22 cellular contexts compared by ENCODE assay signal in genomic region chr9:70954607-70955143, GRCh38.
DNase-seq lines count a peak whose midpoint lies in the region; ATAC-seq and TF ChIP-seq lines count a peak whose summit lies in the region.
"Had no signal": no experiment of that assay in that cellular context is flagged by ENCODE, and none has a peak within 500 bp of the region (broad histone marks: within the 10 kb centered on the region; RNA-seq: fewer than 3 reads in every experiment).

No MANE protein-coding gene starts in this region.

- H3K4me3 ChIP-seq in fibroblast of lung (replicated peaks in 1 of 4; ENCODE audit: control extremely low read depth in 1 of 4, insufficient read depth in 1 of 4, low read depth in 3 of 4, low read length in 4 of 4) = no peak overlapping the region
- peak overlapping the region; percentile 36 for H3K4me3 ChIP-seq in osteoblast (ENCODE audit: insufficient read depth, low read length)
- H3K4me3 ChIP-seq in dorsolateral prefrontal cortex = no peak overlapping the region
- no peak overlapping the region for H3K4me3 ChIP-seq in heart right ventricle
- H3K4me3 ChIP-seq: SJCRH30, tibial artery had no signal

- intact Hi-C loops in dorsolateral prefrontal cortex (cut with DNase I) (no loop called here), heart right ventricle (cut with DNase I) (no loop called here)

- H3K4me2 ChIP-seq in fibroblast of lung (ENCODE audit: extremely low read depth, insufficient read depth, low read length) (peak overlapping the region; percentile 54), osteoblast (ENCODE audit: insufficient read depth, low read length) (peak overlapping the region; percentile 40)
- H3K4me2 ChIP-seq: KMS-11 had no signal

- H3K79me2 ChIP-seq in fibroblast of lung (ENCODE audit: control insufficient read depth, insufficient read depth, low read length) = no peaks in the 10 kb centered on the region
- H3K79me2 ChIP-seq in osteoblast (ENCODE audit: insufficient read depth, low read length) = no peaks in the 10 kb centered on the region

- H4K20me1 ChIP-seq in fibroblast of lung (ENCODE audit: control insufficient read depth, extremely low read depth, insufficient read depth, low read length) (no peaks in the 10 kb centered on the region), osteoblast (ENCODE audit: insufficient read depth, low read length) (no peaks in the 10 kb centered on the region)

- no peak for TF ChIP-seq CTCF in fibroblast of lung (conservative IDR thresholded peaks at IDR 0.05 in 1 of 2, IDR thresholded peaks at IDR 0.05 in 1 of 2; ENCODE audit: low read depth in 1 of 2, low read length in 2 of 2)
- TF ChIP-seq CTCF in osteoblast (IDR thresholded peaks at IDR 0.05; ENCODE audit: extremely low read depth, low read depth, low read length) = no peak
- no peak for TF ChIP-seq CTCF in dorsolateral prefrontal cortex (IDR thresholded peaks at IDR 0.05 in 54 of 56, conservative IDR thresholded peaks at IDR 0.05 in 2 of 56; ENCODE audit: low read depth in 1 of 56, partially characterized antibody in 56 of 56)
- TF ChIP-seq CTCF in heart right ventricle (IDR thresholded peaks at IDR 0.05) = no peak

- H3K9ac ChIP-seq in fibroblast of lung (ENCODE audit: insufficient read depth, low read length) = no peak overlapping the region
- H3K9ac ChIP-seq: KMS-11 had no signal

- no peaks in the 10 kb centered on the region for H3K9me3 ChIP-seq in fibroblast of lung (ENCODE audit: control insufficient read depth, insufficient read depth, low read depth, low read length)
- no peaks in the 10 kb centered on the region for H3K9me3 ChIP-seq in osteoblast (ENCODE audit: low read depth, low read length)
- H3K9me3 ChIP-seq in heart right ventricle = no peaks in the 10 kb centered on the region
- H3K9me3 ChIP-seq: SJCRH30, tibial artery had no signal

- H3K27me3 ChIP-seq in fibroblast of lung (ENCODE audit: control insufficient read depth, insufficient read depth, low read length) = no peaks in the 10 kb centered on the region
- no peaks in the 10 kb centered on the region for H3K27me3 ChIP-seq in osteoblast (ENCODE audit: insufficient read depth, low read length)
- no peaks in the 10 kb centered on the region for H3K27me3 ChIP-seq in dorsolateral prefrontal cortex
- H3K27me3 ChIP-seq in heart right ventricle = no peaks in the 10 kb centered on the region
- H3K27me3 ChIP-seq: SJCRH30, tibial artery had no signal

- WGBS in heart right ventricle, 2 donors = 46 to 49% methylated on average over 8 of the region's 8 CpGs

- ATAC-seq in HG03159 (IDR thresholded peaks at IDR 0.05; ENCODE audit: unreplicated experiment) = no peak
- no peak for ATAC-seq in heart right ventricle
- ATAC-seq: esophagus mucosa; stimulated activated memory B cell treated with anti-CD40 and anti-IgM and Interleukin-4, amounts not matched to agents 10 μg/mL and 1 μg/mL and 100 μg/mL, for 72 hours had no signal

- H2AFZ ChIP-seq in fibroblast of lung (ENCODE audit: low read length) = peak overlapping the region; percentile 25
- peak overlapping the region; percentile 29 for H2AFZ ChIP-seq in osteoblast (ENCODE audit: low read length)

- H3K36me3 ChIP-seq in fibroblast of lung (ENCODE audit: control insufficient read depth, insufficient read depth, low read length) (no peaks in the 10 kb centered on the region), osteoblast (ENCODE audit: insufficient read depth, low read length) (no peaks in the 10 kb centered on the region), heart right ventricle (no peaks in the 10 kb centered on the region)
- H3K36me3 ChIP-seq: SJCRH30, tibial artery had no signal

- H3K27ac ChIP-seq in fibroblast of lung (ENCODE audit: insufficient read depth, low read length) = peak overlapping the region; percentile 17
- H3K27ac ChIP-seq in osteoblast (ENCODE audit: low read depth, low read length) = peak overlapping the region; percentile 73
- no peak overlapping the region for H3K27ac ChIP-seq in dorsolateral prefrontal cortex
- no peak overlapping the region for H3K27ac ChIP-seq in heart right ventricle
- H3K27ac ChIP-seq: KMS-11, SJCRH30 had no signal

- DNase-seq in EH (ENCODE audit: low read depth) (peak; percentile 13), NCI-H226 (peak; percentile 50), fibroblast of lung (ENCODE audit: low read depth in 2 of 2) (no peak), osteoblast (ENCODE audit: insufficient read length, low spot score, missing footprints) (no peak), dorsolateral prefrontal cortex (no peak), NCI-H526 treated with DMSO at 0.1 percent for 48 hours (lab: John Stamatoyannopoulos, UW) (no peak), heart right ventricle (no peak)
- DNase-seq: activated CD8-positive, alpha-beta memory T cell treated with anti-CD3 and anti-CD28 coated beads for 24 hours; CD4-positive, alpha-beta memory T cell; H7; hippocampal formation; midbrain; NCI-H1048; NCI-H2081 treated with DMSO at 0.1 percent for 48 hours; retina; stimulated activated CD4-positive, alpha-beta T cell treated with anti-CD3 and anti-CD28 coated beads, Interleukin-15, amount 100 ng/mL, for 24 hours; tibial artery had no signal

- H3K4me1 ChIP-seq in fibroblast of lung (ENCODE audit: control insufficient read depth, extremely low read depth, insufficient read depth, low read length) = peaks cover 8% of the 10 kb centered on the region
- peaks cover 46% of the 10 kb centered on the region for H3K4me1 ChIP-seq in osteoblast (ENCODE audit: insufficient read depth, low read length)
- no peaks in the 10 kb centered on the region for H3K4me1 ChIP-seq in heart right ventricle
- H3K4me1 ChIP-seq: SJCRH30 had no signal

Comparison
In these comparisons a context has a peak if more than half of its experiments do, and no peak if none do; other contexts are left out.
1. DNase-seq: peak in EH (single experiment) and NCI-H226 (single experiment); none in fibroblast of lung (0 of 2), osteoblast (single experiment), dorsolateral prefrontal cortex (0 of 10), NCI-H526 treated with DMSO at 0.1 percent for 48 hours (single experiment) and heart right ventricle (0 of 2).
2. H3K27ac ChIP-seq: peak in fibroblast of lung (single experiment) and osteoblast (single experiment); none in dorsolateral prefrontal cortex (0 of 59) and heart right ventricle (0 of 10).